Comparison of ENCODE assay signal across 8 cellular contexts in genomic region chr4:152937535-152938236, GRCh38. TPM values are rescaled to one million over a fixed set of nuclear protein-coding genes. Genes with fewer than 3 reads are reported as not detected.
DNase-seq lines count a peak whose midpoint lies in the region; ATAC-seq and TF ChIP-seq lines count a peak whose summit lies in the region.

No MANE protein-coding gene starts in this region.

- intact Hi-C loops in esophagus muscularis mucosa (cut with DNase I): no loop called here
- intact Hi-C loops in upper lobe of right lung (cut with DNase I): no loop called here

- H3K9ac ChIP-seq in mucosa of stomach (ENCODE audit: low read length): peak overlapping the region; percentile 83

- TF ChIP-seq EP300 in esophagus muscularis mucosa (IDR thresholded peaks at IDR 0.05): no peak

- under 1% methylated on average over 15 of the region's 75 CpGs for WGBS in esophagus muscularis mucosa

- TF ChIP-seq POLR2A in esophagus muscularis mucosa (IDR thresholded peaks at IDR 0.05; ENCODE audit: low read depth): no peak

- peak; percentile 34 for ATAC-seq in HG03159 (IDR thresholded peaks at IDR 0.05; ENCODE audit: unreplicated experiment)
- peak; percentile 62 for ATAC-seq in upper lobe of right lung

- H3K36me3 ChIP-seq in esophagus muscularis mucosa: no peaks in the 10 kb centered on the region
- no peaks in the 10 kb centered on the region for H3K36me3 ChIP-seq in mucosa of stomach (ENCODE audit: control insufficient read depth, insufficient read depth, low read length)
- H3K36me3 ChIP-seq in upper lobe of right lung: no peaks in the 10 kb centered on the region

- H3K4me1 ChIP-seq in esophagus muscularis mucosa (peaks cover 20 to 37% (median 35%) of the 10 kb centered on the region in 4 donors), mucosa of stomach (ENCODE audit: control insufficient read depth, insufficient read depth, low read length) (peaks cover 30% of the 10 kb centered on the region), upper lobe of right lung (peaks cover 8% of the 10 kb centered on the region)

- H3K4me3 ChIP-seq in esophagus muscularis mucosa (peak overlapping the region; percentile 64 to 75 (median 68)), mucosa of stomach (ENCODE audit: low read length) (peak overlapping the region; percentile 61), upper lobe of right lung (peak overlapping the region; percentile 68)

- H3K9me3 ChIP-seq in esophagus muscularis mucosa (no peaks in the 10 kb centered on the region), mucosa of stomach (ENCODE audit: control insufficient read depth, low read length) (no peaks in the 10 kb centered on the region), upper lobe of right lung (no peaks in the 10 kb centered on the region)

- H3K27me3 ChIP-seq in esophagus muscularis mucosa: peaks cover 0 to 52% (median 12%) of the 10 kb centered on the region in 4 donors
- H3K27me3 ChIP-seq in mucosa of stomach (ENCODE audit: control insufficient read depth, insufficient read depth, low read length): no peaks in the 10 kb centered on the region
- peaks cover 3% of the 10 kb centered on the region for H3K27me3 ChIP-seq in upper lobe of right lung

- no peak for TF ChIP-seq CTCF in VCaP (conservative IDR thresholded peaks at IDR 0.05)
- no peak for TF ChIP-seq CTCF in esophagus muscularis mucosa (IDR thresholded peaks at IDR 0.05)
- no peak for TF ChIP-seq CTCF in upper lobe of right lung (IDR thresholded peaks at IDR 0.05)

- peak overlapping the region; percentile 93 for H3K27ac ChIP-seq in VCaP
- peak overlapping the region; percentile 42 to 62 (median 54) for H3K27ac ChIP-seq in esophagus muscularis mucosa (replicated peaks in 1 of 4)
- H3K27ac ChIP-seq in upper lobe of right lung: peak overlapping the region; percentile 73

- DNase-seq in DMS53 (lab: John Stamatoyannopoulos, UW) (peak; percentile 70), DMS53 treated with DMSO at 0.1 percent for 48 hours (lab: John Stamatoyannopoulos, UW; ENCODE audit: unreplicated experiment) (no peak), esophagus muscularis mucosa (ENCODE audit: extremely low spot score) (no peak), upper lobe of right lung (peak; percentile 78), AML-193 (lab: John Stamatoyannopoulos, UW) (no peak)

RNA-seq across cellular contexts. Expression of gene FHDC1, which starts 1.6 kb away (rescaled TPM):
- total RNA-seq in esophagus muscularis mucosa: 1 to 10 TPM in 3 of 4 donors, under 1 TPM in 1; 0.83 to 2.1 (median 1.6) TPM
- 25.7 TPM for total RNA-seq in upper lobe of right lung

Comparison
In these comparisons a context has a peak if more than half of its experiments do, and no peak if none do; other contexts are left out.
1. DNase-seq: peak in DMS53 (single experiment) and upper lobe of right lung (single experiment); none in DMS53 treated with DMSO at 0.1 percent for 48 hours (single experiment), esophagus muscularis mucosa (single experiment) and AML-193 (0 of 2).
2. Peak in every context shown above with its lines, with median percentiles within 50 percentile points of each other: H3K27ac ChIP-seq and H3K4me3 ChIP-seq.